ENCODE assay signal across 9 cellular contexts in the genomic region with DNA sequence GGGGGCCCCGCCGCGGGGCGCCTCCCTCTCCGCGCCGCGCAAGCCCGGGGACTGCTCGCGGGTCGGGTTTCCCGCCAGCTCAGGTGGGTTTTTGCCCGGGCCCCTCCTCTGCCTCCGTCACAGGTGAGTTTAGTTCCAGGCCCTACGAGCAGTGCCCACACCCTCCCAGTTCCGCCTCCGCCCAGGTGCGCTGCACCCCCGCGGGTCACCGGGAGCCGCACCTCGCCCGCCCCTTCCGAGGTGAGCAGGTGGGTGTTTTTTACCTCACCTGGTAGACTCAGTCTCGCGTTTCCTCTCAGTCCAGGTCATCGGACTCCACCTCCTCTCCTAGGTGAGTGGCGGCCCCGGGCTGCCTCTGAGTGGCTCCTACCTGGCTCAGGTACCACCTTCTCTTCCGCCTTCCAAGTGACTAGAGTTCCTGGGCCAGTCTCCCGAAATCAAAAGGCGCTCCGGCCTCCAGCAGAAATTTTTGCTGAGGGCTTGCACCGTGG. TPM values are rescaled to one million over a fixed set of nuclear protein-coding genes. Genes with fewer than 3 reads are reported as not detected.
DNase-seq lines count a peak whose midpoint lies in the region; ATAC-seq and TF ChIP-seq lines count a peak whose summit lies in the region.
"Had no signal": no experiment of that assay in that cellular context is flagged by ENCODE, and none has a peak within 500 bp of the region (broad histone marks: within the 10 kb centered on the region; RNA-seq: fewer than 3 reads in every experiment).

A gene with protein sequence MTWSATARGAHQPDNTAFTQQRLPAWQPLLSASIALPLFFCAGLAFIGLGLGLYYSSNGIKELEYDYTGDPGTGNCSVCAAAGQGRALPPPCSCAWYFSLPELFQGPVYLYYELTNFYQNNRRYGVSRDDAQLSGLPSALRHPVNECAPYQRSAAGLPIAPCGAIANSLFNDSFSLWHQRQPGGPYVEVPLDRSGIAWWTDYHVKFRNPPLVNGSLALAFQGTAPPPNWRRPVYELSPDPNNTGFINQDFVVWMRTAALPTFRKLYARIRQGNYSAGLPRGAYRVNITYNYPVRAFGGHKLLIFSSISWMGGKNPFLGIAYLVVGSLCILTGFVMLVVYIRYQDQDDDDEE (minus strand): TSS at position 153 of the 491 bp plus-strand sequence. CDS start 191 bp downstream, outside the sequence.

- peak within 1 kb of the TSS; percentile 88 for H3K4me3 Mint-ChIP-seq in activated naive CD4-positive, alpha-beta T cell treated with anti-CD3 and anti-CD28 coated beads for 36 hours
- H3K4me3 Mint-ChIP-seq in endothelial cell (ENCODE audit: unreplicated experiment) (peak within 1 kb of the TSS; percentile 86), nephron (peak within 1 kb of the TSS; percentile 82 to 92 (median 86))

- DNase-seq in activated naive CD4-positive, alpha-beta T cell treated with anti-CD3 and anti-CD28 coated beads for 36 hours: peak; percentile 28
- no peak for DNase-seq in activated naive CD4-positive, alpha-beta T cell treated with Interleukin-2 at 50 U/mL for 16 hours
- no peak for DNase-seq in endothelial cell (ENCODE audit: low spot score)
- DNase-seq: DND-41 had no signal

- H3K27me3 Mint-ChIP-seq in activated naive CD4-positive, alpha-beta T cell treated with anti-CD3 and anti-CD28 coated beads for 36 hours (ENCODE audit: low read depth): no peaks in the 10 kb centered on the region
- H3K27me3 Mint-ChIP-seq in endothelial cell (ENCODE audit: unreplicated experiment) (peaks cover 10% of the 10 kb centered on the region), nephron (ENCODE audit: low read depth) (peaks cover 75% of the 10 kb centered on the region)

- H3K27ac ChIP-seq in VCaP: peak within 1 kb of the TSS; percentile 83

- no peaks in the 10 kb centered on the region for H3K36me3 Mint-ChIP-seq in activated naive CD4-positive, alpha-beta T cell treated with anti-CD3 and anti-CD28 coated beads for 36 hours (ENCODE audit: low read depth)
- no peaks in the 10 kb centered on the region for H3K36me3 Mint-ChIP-seq in endothelial cell (ENCODE audit: low read depth, unreplicated experiment)
- no peaks in the 10 kb centered on the region for H3K36me3 Mint-ChIP-seq in nephron (ENCODE audit: low read depth)

- peak within 1 kb of the TSS; percentile 67 for H3K27ac Mint-ChIP-seq in activated naive CD4-positive, alpha-beta T cell treated with anti-CD3 and anti-CD28 coated beads for 36 hours
- H3K27ac Mint-ChIP-seq in endothelial cell (ENCODE audit: unreplicated experiment) (no peak within 1 kb of the TSS), nephron (peak within 1 kb of the TSS; percentile 56 to 89 (median 56))

- H3K4me1 Mint-ChIP-seq in activated naive CD4-positive, alpha-beta T cell treated with anti-CD3 and anti-CD28 coated beads for 36 hours (ENCODE audit: low read depth): peaks cover 30% of the 10 kb centered on the region
- H3K4me1 Mint-ChIP-seq in endothelial cell (ENCODE audit: unreplicated experiment) (peaks cover 2% of the 10 kb centered on the region), nephron (peaks cover 25% of the 10 kb centered on the region)

- no peak for ATAC-seq in GM18517 (IDR thresholded peaks at IDR 0.05; ENCODE audit: unreplicated experiment)
- ATAC-seq in HG02798 (IDR thresholded peaks at IDR 0.05; ENCODE audit: poor library complexity, unreplicated experiment): no peak
- no peak for ATAC-seq in GM19023 (IDR thresholded peaks at IDR 0.05; ENCODE audit: unreplicated experiment)

- CTCF ChIA-PET in activated naive CD4-positive, alpha-beta T cell treated with anti-CD3 and anti-CD28 coated beads for 36 hours (lab: Charles Lee): interaction anchor here (0.5 to 4.2 kb wide), 10 partner anchors 9 to 847 kb away, joined by 3 to 44 read pairs (median 4); no protein-coding TSS in a partner anchor

- H3K9me3 Mint-ChIP-seq in activated naive CD4-positive, alpha-beta T cell treated with anti-CD3 and anti-CD28 coated beads for 36 hours: no peaks in the 10 kb centered on the region
- H3K9me3 Mint-ChIP-seq in endothelial cell (ENCODE audit: unreplicated experiment) (no peaks in the 10 kb centered on the region), nephron (no peaks in the 10 kb centered on the region)

- intact Hi-C loops in activated naive CD4-positive, alpha-beta T cell treated with anti-CD3 and anti-CD28 coated beads for 36 hours (cut with micrococcal nuclease): loop anchor here (10.0 kb wide), 1 partner anchor 546 kb away; a partner anchor contains a TSS

- TF ChIP-seq CTCF in VCaP (conservative IDR thresholded peaks at IDR 0.05) (no peak), endothelial cell (IDR thresholded peaks at IDR 0.05; ENCODE audit: unreplicated experiment) (no peak), nephron (IDR thresholded peaks at IDR 0.05; ENCODE audit: unreplicated experiment in 3 of 3) (no peak)

RNA-seq across cellular contexts. Expression of the gene that starts here (rescaled TPM):
- total RNA-seq in activated naive CD4-positive, alpha-beta T cell treated with anti-CD3 and anti-CD28 coated beads for 36 hours: 1 to 10 TPM; 2.8 to 3.0 TPM
- 0.15 TPM for total RNA-seq in endothelial cell (ENCODE audit: unreplicated experiment)
